ENCODE assay signal across 1 cellular context in genomic region chr1:110002695-110003094, GRCh38.
TF ChIP-seq lines count a peak whose summit lies in the region.

No MANE protein-coding gene starts in this region.

TF ChIP-seq in HepG2, 621 proteins besides CTCF, POLR2A, EP300 and RAD21:
- no peak for TF ChIP-seq RBFOX2 (IDR thresholded peaks at IDR 0.05; ENCODE audit: low read depth, low read length)
- TF ChIP-seq TEAD3 (CRISPR knock-in tag; optimal IDR thresholded peaks at IDR 0.05; ENCODE audit: borderline replicate concordance) = no peak
- no peak for TF ChIP-seq ZNF484 (CRISPR knock-in tag; IDR thresholded peaks at IDR 0.05; ENCODE audit: borderline replicate concordance, low read depth)
- TF ChIP-seq, protein P1, sequence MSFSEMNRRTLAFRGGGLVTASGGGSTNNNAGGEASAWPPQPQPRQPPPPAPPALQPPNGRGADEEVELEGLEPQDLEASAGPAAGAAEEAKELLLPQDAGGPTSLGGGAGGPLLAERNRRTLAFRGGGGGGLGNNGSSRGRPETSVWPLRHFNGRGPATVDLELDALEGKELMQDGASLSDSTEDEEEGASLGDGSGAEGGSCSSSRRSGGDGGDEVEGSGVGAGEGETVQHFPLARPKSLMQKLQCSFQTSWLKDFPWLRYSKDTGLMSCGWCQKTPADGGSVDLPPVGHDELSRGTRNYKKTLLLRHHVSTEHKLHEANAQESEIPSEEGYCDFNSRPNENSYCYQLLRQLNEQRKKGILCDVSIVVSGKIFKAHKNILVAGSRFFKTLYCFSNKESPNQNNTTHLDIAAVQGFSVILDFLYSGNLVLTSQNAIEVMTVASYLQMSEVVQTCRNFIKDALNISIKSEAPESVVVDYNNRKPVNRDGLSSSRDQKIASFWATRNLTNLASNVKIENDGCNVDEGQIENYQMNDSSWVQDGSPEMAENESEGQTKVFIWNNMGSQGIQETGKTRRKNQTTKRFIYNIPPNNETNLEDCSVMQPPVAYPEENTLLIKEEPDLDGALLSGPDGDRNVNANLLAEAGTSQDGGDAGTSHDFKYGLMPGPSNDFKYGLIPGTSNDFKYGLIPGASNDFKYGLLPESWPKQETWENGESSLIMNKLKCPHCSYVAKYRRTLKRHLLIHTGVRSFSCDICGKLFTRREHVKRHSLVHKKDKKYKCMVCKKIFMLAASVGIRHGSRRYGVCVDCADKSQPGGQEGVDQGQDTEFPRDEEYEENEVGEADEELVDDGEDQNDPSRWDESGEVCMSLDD (CRISPR knock-in tag; IDR thresholded peaks at IDR 0.05; ENCODE audit: borderline replicate concordance) = no peak
- TF ChIP-seq RFXANK (CRISPR knock-in tag; IDR thresholded peaks at IDR 0.05) = no peak
- TF ChIP-seq U2AF1 (optimal IDR thresholded peaks at IDR 0.05; ENCODE audit: low read depth, low read length) = no peak
- no peak for TF ChIP-seq ZNF432 (CRISPR knock-in tag; IDR thresholded peaks at IDR 0.05; ENCODE audit: borderline replicate concordance)
- no peak for TF ChIP-seq BCLAF1 (IDR thresholded peaks at IDR 0.05)
- no peak for TF ChIP-seq NFE2L1 (CRISPR knock-in tag; IDR thresholded peaks at IDR 0.05; ENCODE audit: borderline replicate concordance)
- no peak for TF ChIP-seq NFKBIZ (CRISPR knock-in tag; IDR thresholded peaks at IDR 0.05)
